Comparison of ENCODE assay signal across 6 cellular contexts in the genomic region with DNA sequence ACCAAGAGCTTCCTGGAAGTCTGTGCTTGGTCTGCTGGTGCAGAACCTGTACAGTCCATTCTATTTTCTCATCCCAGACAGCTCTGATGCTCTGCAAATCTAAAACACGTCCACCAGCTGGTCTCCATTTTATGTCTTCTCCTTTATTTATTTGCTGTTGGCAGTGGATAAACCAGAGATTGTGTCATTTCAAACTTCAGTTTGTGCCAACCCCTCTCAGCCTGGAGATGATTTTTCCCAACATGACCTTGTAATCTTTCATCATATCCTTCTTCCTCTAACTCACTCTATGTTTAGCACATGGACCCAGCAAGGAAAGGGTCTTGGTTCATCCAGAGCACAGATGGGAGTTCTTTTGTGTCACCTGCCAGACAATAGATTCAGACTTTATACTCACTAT.
"Had no signal": no experiment of that assay in that cellular context is flagged by ENCODE, and none has a peak within 500 bp of the region (broad histone marks: within the 10 kb centered on the region; RNA-seq: fewer than 3 reads in every experiment).

No MANE protein-coding gene starts in this region.

- H3K4me3 ChIP-seq: GM23338, K562 had no signal

- H3K9me3 Mint-ChIP-seq: GM23338, H9 had no signal

- H3K27ac Mint-ChIP-seq: GM23338, H9 had no signal

- H3K4me3 Mint-ChIP-seq: GM23338, H9 had no signal

- H3K4me2 ChIP-seq: GM23338 had no signal

- ATAC-seq: GM23338, K562 had no signal

- DNase-seq: H9, HCEC 1CT, IMR-90, KG1 had no signal

- H2AFZ ChIP-seq: GM23338 had no signal

- H3K4me1 Mint-ChIP-seq: GM23338, H9 had no signal
